In the genomic region with DNA sequence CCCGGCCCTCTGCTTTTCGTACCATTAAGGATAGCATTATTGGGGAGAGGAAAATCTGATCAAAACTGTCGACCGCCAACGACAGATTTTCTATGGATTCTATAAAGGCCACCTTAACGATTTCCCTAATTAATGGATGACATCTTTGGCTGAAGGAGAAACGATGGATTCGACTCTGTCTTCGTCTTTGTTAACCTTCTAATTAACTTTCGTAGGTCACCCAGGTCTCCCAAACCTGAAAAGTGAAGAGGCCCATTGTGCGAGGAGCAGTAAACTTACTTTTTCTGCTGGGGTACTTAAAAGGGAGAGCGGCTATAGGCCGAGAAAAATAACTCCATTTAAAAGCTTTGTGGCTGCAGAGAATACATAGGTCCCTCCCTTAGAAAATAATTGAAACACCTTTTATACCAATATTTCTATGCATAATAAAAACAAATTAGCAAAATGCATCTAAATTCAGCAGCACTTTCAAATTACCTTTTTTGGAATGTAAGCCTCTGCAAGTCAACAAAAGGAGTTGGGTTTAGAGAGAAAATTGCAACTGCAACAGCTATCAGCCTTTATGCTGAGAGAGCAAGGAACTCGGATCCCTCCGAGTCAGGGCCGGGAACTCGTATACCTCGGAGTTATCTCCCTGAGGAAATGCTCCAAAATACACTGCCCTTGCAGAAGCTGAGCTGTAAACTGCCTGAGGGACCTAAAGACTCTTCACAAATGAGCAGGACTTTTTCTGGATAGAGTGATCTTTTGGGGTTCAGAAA, we compare ENCODE assay signal across 10 cellular contexts. TPM values are rescaled to one million over a fixed set of nuclear protein-coding genes. Genes with fewer than 3 reads are reported as not detected.
DNase-seq lines count a peak whose midpoint lies in the region; ATAC-seq and TF ChIP-seq lines count a peak whose summit lies in the region.
"Had no signal": no experiment of that assay in that cellular context is flagged by ENCODE, and none has a peak within 500 bp of the region (broad histone marks: within the 10 kb centered on the region; RNA-seq: fewer than 3 reads in every experiment).

No MANE protein-coding gene starts in this region.

- peaks cover 15% of the 10 kb centered on the region; the same call in 1 of the 2 replicates for H3F3A ChIP-seq in PC-9 (ENCODE audit: insufficient read depth, low read depth)

- no peaks in the 10 kb centered on the region for H4K20me1 ChIP-seq in PC-9 (ENCODE audit: insufficient read depth)

- WGBS in esophagus squamous epithelium, 2 donors = 42 to 48% methylated on average over 16 to 18 of the region's 18 CpGs
- 47 to 52% (median 49%) methylated on average over 18 of the region's 18 CpGs for WGBS in psoas muscle, 3 donors

- H3K27ac Mint-ChIP-seq in Caco-2 (ENCODE audit: unreplicated experiment) = peak overlapping the region; percentile 87

- H3K9me3 Mint-ChIP-seq in Caco-2 (ENCODE audit: unreplicated experiment) = no peaks in the 10 kb centered on the region

- H3K4me2 ChIP-seq in PC-9 = peak overlapping the region; percentile 80

- H3K27me3 ChIP-seq in Caco-2 (replicated peaks; ENCODE audit: control insufficient read depth, insufficient read depth, low read length) (no peaks in the 10 kb centered on the region), PC-9 (ENCODE audit: insufficient read depth, low read depth) (no peaks in the 10 kb centered on the region), esophagus squamous epithelium (peaks cover 0 to 82% (median 0%) of the 10 kb centered on the region in 4 donors), psoas muscle (ENCODE audit: insufficient read depth in 3 of 3, low read length in 2 of 3) (no peaks in the 10 kb centered on the region)

- H3K4me3 ChIP-seq in Caco-2 (ENCODE audit: low read depth, low read length) (peak overlapping the region; percentile 39), PC-9 (peak overlapping the region; percentile 60), esophagus squamous epithelium (peak overlapping the region; percentile 29 to 67 (median 44)), psoas muscle (peak overlapping the region; percentile 68)

- BruUV-seq in Caco-2 (replicated peaks; lab: Mats Ljungman, UMichigan) (TSS peak; percentile 97), PC-9 (replicated peaks; lab: Mats Ljungman, UMichigan) (TSS peak; percentile 42)

- H3K27ac ChIP-seq in PC-9 (peak overlapping the region; percentile 59; the same call in 1 of the 2 replicates), esophagus squamous epithelium (peak overlapping the region in 2 of 4 donors; percentile 68 to 78), psoas muscle (peak overlapping the region; percentile 81)

- H3K27me3 Mint-ChIP-seq in Caco-2 (ENCODE audit: insufficient read depth, unreplicated experiment) = no peaks in the 10 kb centered on the region

- DNase-seq in Caco-2 (no peak), PC-9 (no peak), esophagus squamous epithelium (lab: John Stamatoyannopoulos, UW) (no peak), psoas muscle (no peak), HUDEP-2 (lab: John Stamatoyannopoulos, UW; ENCODE audit: unreplicated experiment in 76 of 76) (no peak), DMS53 (lab: John Stamatoyannopoulos, UW) (no peak), AG20443 (ENCODE audit: low spot score) (no peak)
- DNase-seq: activated CD4-positive, alpha-beta T cell treated with anti-CD3 and anti-CD28 coated beads, Interleukin-2, amount 50 U/mL, for 1 hour; NCI-H187 treated with DMSO at 0.1 percent for 48 hours had no signal

- H3K4me3 Mint-ChIP-seq in Caco-2 (ENCODE audit: unreplicated experiment) = peak overlapping the region; percentile 76

- no peaks in the 10 kb centered on the region for H3K79me2 ChIP-seq in PC-9 (ENCODE audit: low read depth)

- peak overlapping the region; percentile 83 for H2AFZ ChIP-seq in PC-9

- intact Hi-C loops in Caco-2 (cut with micrococcal nuclease; ENCODE audit: unreplicated experiment) (no loop called here), PC-9 (cut with micrococcal nuclease; ENCODE audit: unreplicated experiment) (no loop called here), esophagus squamous epithelium (cut with DNase I) (no loop called here), psoas muscle (cut with DNase I) (no loop called here)

- H3K4me1 Mint-ChIP-seq in Caco-2 (ENCODE audit: low read depth, unreplicated experiment) = peaks cover 18% of the 10 kb centered on the region

- POLR2A ChIA-PET in Caco-2 (lab: Charles Lee) (interaction anchor here (0.9 to 1.1 kb wide), 3 partner anchors 9 to 127 kb away, joined by 3 read pairs; a partner anchor contains a TSS), PC-9 (lab: Charles Lee; ENCODE audit: unreplicated experiment) (no interaction called here)

- no peak for ATAC-seq in psoas muscle
- no peak for ATAC-seq in GM21786 (IDR thresholded peaks at IDR 0.05; ENCODE audit: unreplicated experiment)

- no peak for TF ChIP-seq POLR2A in esophagus squamous epithelium (IDR thresholded peaks at IDR 0.05)

- H3K9me2 ChIP-seq in PC-9 (ENCODE audit: insufficient read depth) = no peaks in the 10 kb centered on the region

- CTCF ChIA-PET in Caco-2 (lab: Charles Lee) = interaction anchor here (1.2 to 1.6 kb wide), 3 partner anchors 13 to 357 kb away, joined by 3 to 7 read pairs (median 4); no protein-coding TSS in a partner anchor
- CTCF ChIA-PET in PC-9 (lab: Charles Lee) = no interaction called here

- no peaks in the 10 kb centered on the region for H3K36me3 ChIP-seq in Caco-2 (ENCODE audit: control insufficient read depth, insufficient read depth, low read length)
- no peaks in the 10 kb centered on the region for H3K36me3 ChIP-seq in PC-9 (ENCODE audit: low read depth)
- H3K36me3 ChIP-seq in esophagus squamous epithelium = no peaks in the 10 kb centered on the region
- no peaks in the 10 kb centered on the region for H3K36me3 ChIP-seq in psoas muscle (ENCODE audit: insufficient read depth in 1 of 2, low read depth in 1 of 2)

- H3K36me3 Mint-ChIP-seq in Caco-2 (ENCODE audit: insufficient read depth, unreplicated experiment) = no peaks in the 10 kb centered on the region

- H3K4me1 ChIP-seq in Caco-2 (peaks cover 17% of the 10 kb centered on the region), PC-9 (replicated peaks; ENCODE audit: insufficient read depth) (peaks cover 33% of the 10 kb centered on the region), esophagus squamous epithelium (peaks cover 4 to 15% (median 7%) of the 10 kb centered on the region in 3 donors), psoas muscle (peaks cover 17% of the 10 kb centered on the region)

- H3K9me3 ChIP-seq in Caco-2 (no peaks in the 10 kb centered on the region), PC-9 (ENCODE audit: insufficient read depth, low read depth) (no peaks in the 10 kb centered on the region), esophagus squamous epithelium (no peaks in the 10 kb centered on the region), psoas muscle (no peaks in the 10 kb centered on the region)

- no peak for TF ChIP-seq CTCF in Caco-2 (IDR thresholded peaks at IDR 0.05; ENCODE audit: insufficient read depth in 1 of 2, low read depth in 1 of 2, low read length in 1 of 2, severe bottlenecking in 1 of 2, unreplicated experiment in 1 of 2)
- TF ChIP-seq CTCF in PC-9 (conservative IDR thresholded peaks at IDR 0.05) = no peak
- no peak for TF ChIP-seq CTCF in esophagus squamous epithelium (IDR thresholded peaks at IDR 0.05)
- TF ChIP-seq CTCF in psoas muscle (IDR thresholded peaks at IDR 0.05) = no peak

RNA-seq across cellular contexts. Expression of a gene that starts 31.4 kb away (rescaled TPM):
- total RNA-seq in Caco-2 (2022) (1.3 and 1.4 TPM in 2 replicates), PC-9 (2021) (not detected in 2 replicates), esophagus squamous epithelium (not detected), psoas muscle (not detected)
- polyA plus RNA-seq in psoas muscle = under 1 TPM in 1 of 3 donors, not detected in 2; 0.01 TPM

RNA-seq across cellular contexts. Expression of a gene that starts 59.9 kb away (rescaled TPM):
- 15.9 and 20.1 TPM in 2 replicates for total RNA-seq in Caco-2 (2022)
- 13.7 and 16.0 TPM in 2 replicates for total RNA-seq in PC-9 (2021)
- 10 to 100 TPM; 12.6 to 27.1 (median 14.7) TPM for total RNA-seq in esophagus squamous epithelium
- 10 to 100 TPM; 21.6 to 29.6 (median 24.1) TPM for total RNA-seq in psoas muscle
- polyA plus RNA-seq in psoas muscle = 10 to 100 TPM; 15.6 to 29.8 (median 22.2) TPM
